ENCODE assay signal across 1 cellular context in the genomic region with DNA sequence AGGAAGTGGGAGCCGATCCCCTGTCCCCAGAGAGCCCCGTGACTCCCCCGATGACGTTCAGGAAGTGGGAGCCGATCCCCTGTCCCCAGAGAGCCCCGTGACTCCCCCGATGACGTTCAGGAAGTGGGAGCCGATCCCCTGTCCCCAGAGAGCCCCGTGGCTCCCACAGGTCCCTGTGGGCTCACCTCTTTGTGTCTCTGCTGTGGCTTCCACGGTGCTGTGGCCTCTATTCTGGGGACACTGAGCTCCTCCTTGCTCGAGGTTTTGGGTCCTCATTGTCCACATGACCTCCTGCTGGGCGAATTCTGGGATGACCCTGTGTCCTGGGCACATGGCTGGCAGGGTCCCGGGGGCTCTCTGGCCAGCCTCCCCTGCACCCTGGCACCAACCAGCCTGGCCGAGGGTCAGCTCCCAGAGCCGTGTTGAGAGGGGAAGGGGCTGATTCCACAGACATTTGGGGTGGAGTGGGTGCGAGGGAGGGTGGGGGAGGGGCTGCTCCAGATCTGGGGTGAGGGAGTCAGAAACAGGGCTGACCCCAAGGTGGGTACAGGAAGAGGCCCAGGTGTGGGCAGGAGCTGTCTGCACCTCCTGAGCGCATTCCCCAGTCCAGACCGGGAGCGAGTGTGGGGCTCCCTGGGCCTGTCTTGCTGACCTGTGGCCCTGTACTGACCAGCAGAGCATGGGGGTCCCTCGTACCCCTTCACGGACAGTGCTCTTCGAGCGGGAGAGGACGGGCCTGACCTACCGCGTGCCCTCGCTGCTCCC.
TF ChIP-seq lines count a peak whose summit lies in the region.

No MANE protein-coding gene starts in this region.

TF ChIP-seq in GM12878, 131 proteins besides CTCF, POLR2A, EP300 and RAD21 (continued from another document):
- TF ChIP-seq IRF4 (IDR thresholded peaks at IDR 0.05; ENCODE audit: low read depth, low read length) (peak; percentile 52; the same call in 1 of the 2 replicates), NRF1 (conservative IDR thresholded peaks at IDR 0.05; ENCODE audit: low read depth, low read length) (no peak), SIN3A (IDR thresholded peaks at IDR 0.05; ENCODE audit: low read depth, low read length) (no peak), CBX5 (IDR thresholded peaks at IDR 0.05; ENCODE audit: low read depth) (no peak), HDGF (IDR thresholded peaks at IDR 0.05) (no peak), POU2F2 (IDR thresholded peaks at IDR 0.05; ENCODE audit: borderline replicate concordance, low read depth, low read length) (peak; percentile 62; the same call in 2 of the 3 replicates), TARDBP (IDR thresholded peaks at IDR 0.05; ENCODE audit: borderline replicate concordance) (no peak), ETV6 (conservative IDR thresholded peaks at IDR 0.05 in 1 of 2, IDR thresholded peaks at IDR 0.05 in 1 of 2; ENCODE audit: borderline replicate concordance in 1 of 2, low read depth in 1 of 2) (no peak), SMARCA5 (IDR thresholded peaks at IDR 0.05) (no peak), HDAC6 (IDR thresholded peaks at IDR 0.05; ENCODE audit: unreplicated experiment) (no peak), RUNX3 (IDR thresholded peaks at IDR 0.05; ENCODE audit: low read length) (no peak), CBFB (IDR thresholded peaks at IDR 0.05; ENCODE audit: low read depth) (no peak), NBN (IDR thresholded peaks at IDR 0.05) (0 out of 2 replicates have a peak, but pooled peaks have one; percentile 16), IKZF1 (conservative IDR thresholded peaks at IDR 0.05) (peak; percentile 69), SUPT20H (IDR thresholded peaks at IDR 0.05; ENCODE audit: borderline replicate concordance, control insufficient read depth, low read depth, low read length) (no peak), GABPA (IDR thresholded peaks at IDR 0.05; ENCODE audit: low read depth) (no peak), BACH1 (IDR thresholded peaks at IDR 0.05; ENCODE audit: borderline replicate concordance) (no peak), MTA2 (IDR thresholded peaks at IDR 0.05; ENCODE audit: low read depth) (peak; percentile 68; the same call in 1 of the 2 replicates), ZBED1 (IDR thresholded peaks at IDR 0.05; ENCODE audit: borderline replicate concordance) (no peak), TCF7 (IDR thresholded peaks at IDR 0.05; ENCODE audit: borderline replicate concordance) (no peak), TCF3 (IDR thresholded peaks at IDR 0.05; ENCODE audit: borderline replicate concordance, insufficient read depth, low read depth, low read length) (peak; percentile 86)
- TF ChIP-seq, protein P1, sequence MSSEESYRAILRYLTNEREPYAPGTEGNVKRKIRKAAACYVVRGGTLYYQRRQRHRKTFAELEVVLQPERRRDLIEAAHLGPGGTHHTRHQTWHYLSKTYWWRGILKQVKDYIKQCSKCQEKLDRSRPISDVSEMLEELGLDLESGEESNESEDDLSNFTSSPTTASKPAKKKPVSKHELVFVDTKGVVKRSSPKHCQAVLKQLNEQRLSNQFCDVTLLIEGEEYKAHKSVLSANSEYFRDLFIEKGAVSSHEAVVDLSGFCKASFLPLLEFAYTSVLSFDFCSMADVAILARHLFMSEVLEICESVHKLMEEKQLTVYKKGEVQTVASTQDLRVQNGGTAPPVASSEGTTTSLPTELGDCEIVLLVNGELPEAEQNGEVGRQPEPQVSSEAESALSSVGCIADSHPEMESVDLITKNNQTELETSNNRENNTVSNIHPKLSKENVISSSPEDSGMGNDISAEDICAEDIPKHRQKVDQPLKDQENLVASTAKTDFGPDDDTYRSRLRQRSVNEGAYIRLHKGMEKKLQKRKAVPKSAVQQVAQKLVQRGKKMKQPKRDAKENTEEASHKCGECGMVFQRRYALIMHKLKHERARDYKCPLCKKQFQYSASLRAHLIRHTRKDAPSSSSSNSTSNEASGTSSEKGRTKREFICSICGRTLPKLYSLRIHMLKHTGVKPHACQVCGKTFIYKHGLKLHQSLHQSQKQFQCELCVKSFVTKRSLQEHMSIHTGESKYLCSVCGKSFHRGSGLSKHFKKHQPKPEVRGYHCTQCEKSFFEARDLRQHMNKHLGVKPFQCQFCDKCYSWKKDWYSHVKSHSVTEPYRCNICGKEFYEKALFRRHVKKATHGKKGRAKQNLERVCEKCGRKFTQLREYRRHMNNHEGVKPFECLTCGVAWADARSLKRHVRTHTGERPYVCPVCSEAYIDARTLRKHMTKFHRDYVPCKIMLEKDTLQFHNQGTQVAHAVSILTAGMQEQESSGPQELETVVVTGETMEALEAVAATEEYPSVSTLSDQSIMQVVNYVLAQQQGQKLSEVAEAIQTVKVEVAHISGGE (CRISPR knock-in tag; IDR thresholded peaks at IDR 0.05): no peak
- TF ChIP-seq, protein P2, sequence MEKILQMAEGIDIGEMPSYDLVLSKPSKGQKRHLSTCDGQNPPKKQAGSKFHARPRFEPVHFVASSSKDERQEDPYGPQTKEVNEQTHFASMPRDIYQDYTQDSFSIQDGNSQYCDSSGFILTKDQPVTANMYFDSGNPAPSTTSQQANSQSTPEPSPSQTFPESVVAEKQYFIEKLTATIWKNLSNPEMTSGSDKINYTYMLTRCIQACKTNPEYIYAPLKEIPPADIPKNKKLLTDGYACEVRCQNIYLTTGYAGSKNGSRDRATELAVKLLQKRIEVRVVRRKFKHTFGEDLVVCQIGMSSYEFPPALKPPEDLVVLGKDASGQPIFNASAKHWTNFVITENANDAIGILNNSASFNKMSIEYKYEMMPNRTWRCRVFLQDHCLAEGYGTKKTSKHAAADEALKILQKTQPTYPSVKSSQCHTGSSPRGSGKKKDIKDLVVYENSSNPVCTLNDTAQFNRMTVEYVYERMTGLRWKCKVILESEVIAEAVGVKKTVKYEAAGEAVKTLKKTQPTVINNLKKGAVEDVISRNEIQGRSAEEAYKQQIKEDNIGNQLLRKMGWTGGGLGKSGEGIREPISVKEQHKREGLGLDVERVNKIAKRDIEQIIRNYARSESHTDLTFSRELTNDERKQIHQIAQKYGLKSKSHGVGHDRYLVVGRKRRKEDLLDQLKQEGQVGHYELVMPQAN (conservative IDR thresholded peaks at IDR 0.05): no peak
- TF ChIP-seq, protein P3, sequence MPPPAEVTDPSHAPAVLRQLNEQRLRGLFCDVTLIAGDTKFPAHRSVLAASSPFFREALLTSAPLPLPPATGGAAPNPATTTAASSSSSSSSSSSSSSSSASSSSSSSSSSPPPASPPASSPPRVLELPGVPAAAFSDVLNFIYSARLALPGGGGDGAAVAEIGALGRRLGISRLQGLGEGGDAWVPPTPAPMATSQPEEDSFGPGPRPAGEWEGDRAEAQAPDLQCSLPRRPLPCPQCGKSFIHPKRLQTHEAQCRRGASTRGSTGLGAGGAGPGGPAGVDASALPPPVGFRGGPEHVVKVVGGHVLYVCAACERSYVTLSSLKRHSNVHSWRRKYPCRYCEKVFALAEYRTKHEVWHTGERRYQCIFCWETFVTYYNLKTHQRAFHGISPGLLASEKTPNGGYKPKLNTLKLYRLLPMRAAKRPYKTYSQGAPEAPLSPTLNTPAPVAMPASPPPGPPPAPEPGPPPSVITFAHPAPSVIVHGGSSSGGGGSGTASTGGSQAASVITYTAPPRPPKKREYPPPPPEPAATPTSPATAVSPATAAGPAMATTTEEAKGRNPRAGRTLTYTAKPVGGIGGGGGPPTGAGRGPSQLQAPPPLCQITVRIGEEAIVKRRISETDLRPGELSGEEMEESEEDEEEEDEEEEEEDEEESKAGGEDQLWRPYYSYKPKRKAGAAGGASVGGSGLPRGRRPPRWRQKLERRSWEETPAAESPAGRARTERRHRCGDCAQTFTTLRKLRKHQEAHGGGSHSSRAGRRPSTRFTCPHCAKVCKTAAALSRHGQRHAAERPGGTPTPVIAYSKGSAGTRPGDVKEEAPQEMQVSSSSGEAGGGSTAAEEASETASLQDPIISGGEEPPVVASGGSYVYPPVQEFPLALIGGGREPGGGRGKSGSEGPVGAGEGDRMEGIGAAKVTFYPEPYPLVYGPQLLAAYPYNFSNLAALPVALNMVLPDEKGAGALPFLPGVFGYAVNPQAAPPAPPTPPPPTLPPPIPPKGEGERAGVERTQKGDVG (CRISPR knock-in tag; IDR thresholded peaks at IDR 0.05): no peak
TF ChIP-seq in GM12878: peak in this region for 23.
